ENCODE assay signal across 31 cellular contexts in genomic region chr1:35623832-35624231, GRCh38. TPM values are rescaled to one million over a fixed set of nuclear protein-coding genes. Genes with fewer than 3 reads are reported as not detected.
"Had no signal": no experiment of that assay in that cellular context is flagged by ENCODE, and none has a peak within 500 bp of the region (broad histone marks: within the 10 kb centered on the region; RNA-seq: fewer than 3 reads in every experiment).

No MANE protein-coding gene starts in this region.

- ATAC-seq: left colon; left lung; lower lobe of right lung; naive thymus-derived CD8-positive, alpha-beta T cell; right cardiac atrium; sciatic nerve; stimulated activated effector memory CD8-positive, alpha-beta T cell treated with anti-CD3 and anti-CD28 coated beads, Interleukin-12 subunit alpha, Interleukin-12 subunit beta, amount 100 ng/mL, for 72 hours; stimulated activated naive CD8-positive, alpha-beta T cell treated with anti-CD3 and anti-CD28 coated beads, Interleukin-15, amount 100 ng/mL, for 72 hours had no signal

- H3K4me3 ChIP-seq: hepatocyte, left lung, lower lobe of right lung, pancreas, prostate gland, skin epidermis, testis, thyroid gland, transverse colon, upper lobe of left lung, vagina had no signal

- H3K9me3 ChIP-seq: left lung, lower lobe of right lung, pancreas, prostate gland, testis, thyroid gland, transverse colon, upper lobe of left lung, vagina had no signal

- H3K4me3 Mint-ChIP-seq: naive thymus-derived CD8-positive, alpha-beta T cell; nephron; neural crest cell; stimulated activated effector memory CD8-positive, alpha-beta T cell treated with anti-CD3 and anti-CD28 coated beads, Interleukin-12 subunit alpha, Interleukin-12 subunit beta, amount 100 ng/mL, for 72 hours; stimulated activated naive CD8-positive, alpha-beta T cell treated with anti-CD3 and anti-CD28 coated beads, Interleukin-15, amount 100 ng/mL, for 72 hours had no signal

- H3K27me3 ChIP-seq: hepatocyte, left lung, pancreas, testis, thyroid gland, transverse colon, upper lobe of left lung, vagina had no signal

- H3K36me3 ChIP-seq: prostate gland had no signal

- H3K27ac Mint-ChIP-seq: naive thymus-derived CD8-positive, alpha-beta T cell; nephron; stimulated activated effector memory CD8-positive, alpha-beta T cell treated with anti-CD3 and anti-CD28 coated beads, Interleukin-12 subunit alpha, Interleukin-12 subunit beta, amount 100 ng/mL, for 72 hours; stimulated activated naive CD8-positive, alpha-beta T cell treated with anti-CD3 and anti-CD28 coated beads, Interleukin-15, amount 100 ng/mL, for 72 hours had no signal

- H3K4me2 ChIP-seq: hepatocyte had no signal

- DNase-seq: kidney; left colon; left lung; lower lobe of right lung; mammary epithelial cell; mesenchymal stem cell; naive thymus-derived CD8-positive, alpha-beta T cell; nucleus accumbens; pancreas; posterior cingulate gyrus; retina; right cardiac atrium; stimulated activated CD4-positive, alpha-beta T cell treated with anti-CD3 and anti-CD28 coated beads, Interleukin-12 subunit alpha, Interleukin-12 subunit beta, amount 100 ng/mL, for 4 hours; stimulated activated CD4-positive, alpha-beta T cell treated with anti-CD3 and anti-CD28 coated beads, Interleukin-15, amount 100 ng/mL, for 24 hours; stimulated activated CD4-positive, alpha-beta T cell treated with anti-CD3 and anti-CD28 coated beads, Interleukin-2, amount 100 ng/mL, for 24 hours; stimulated activated CD4-positive, alpha-beta T cell treated with anti-CD3 and anti-CD28 coated beads, Interleukin-4, amount 100 ng/mL, for 1 hour; stimulated activated naive CD4-positive, alpha-beta T cell treated with Interleukin-2 at 50 U/mL for 16 hours; stimulated activated naive CD8-positive, alpha-beta T cell treated with anti-CD3 and anti-CD28 coated beads, Interleukin-15, amount 100 ng/mL, for 72 hours; testis; thyroid gland; transverse colon; upper lobe of left lung had no signal

- H3K27ac ChIP-seq: hepatocyte, left lung, lower lobe of right lung, pancreas, prostate gland, skin epidermis, testis, thyroid gland, transverse colon, upper lobe of left lung, vagina had no signal

- H3K4me1 Mint-ChIP-seq: nephron; neural crest cell; stimulated activated naive CD8-positive, alpha-beta T cell treated with anti-CD3 and anti-CD28 coated beads, Interleukin-15, amount 100 ng/mL, for 72 hours had no signal

- H3K4me1 ChIP-seq: left lung, prostate gland, testis, transverse colon, vagina had no signal

- H3K27me3 Mint-ChIP-seq: naive thymus-derived CD8-positive, alpha-beta T cell; stimulated activated naive CD8-positive, alpha-beta T cell treated with anti-CD3 and anti-CD28 coated beads, Interleukin-15, amount 100 ng/mL, for 72 hours had no signal

- H3K9me3 Mint-ChIP-seq: naive thymus-derived CD8-positive, alpha-beta T cell; nephron; neural crest cell; stimulated activated effector memory CD8-positive, alpha-beta T cell treated with anti-CD3 and anti-CD28 coated beads, Interleukin-12 subunit alpha, Interleukin-12 subunit beta, amount 100 ng/mL, for 72 hours; stimulated activated naive CD8-positive, alpha-beta T cell treated with anti-CD3 and anti-CD28 coated beads, Interleukin-15, amount 100 ng/mL, for 72 hours had no signal

RNA-seq across cellular contexts. Expression of gene TFAP2E, which starts 50.7 kb away (rescaled TPM):
- total RNA-seq: hepatocyte, urinary bladder had no signal
